9 cellular contexts compared by ENCODE assay signal in the genomic region with DNA sequence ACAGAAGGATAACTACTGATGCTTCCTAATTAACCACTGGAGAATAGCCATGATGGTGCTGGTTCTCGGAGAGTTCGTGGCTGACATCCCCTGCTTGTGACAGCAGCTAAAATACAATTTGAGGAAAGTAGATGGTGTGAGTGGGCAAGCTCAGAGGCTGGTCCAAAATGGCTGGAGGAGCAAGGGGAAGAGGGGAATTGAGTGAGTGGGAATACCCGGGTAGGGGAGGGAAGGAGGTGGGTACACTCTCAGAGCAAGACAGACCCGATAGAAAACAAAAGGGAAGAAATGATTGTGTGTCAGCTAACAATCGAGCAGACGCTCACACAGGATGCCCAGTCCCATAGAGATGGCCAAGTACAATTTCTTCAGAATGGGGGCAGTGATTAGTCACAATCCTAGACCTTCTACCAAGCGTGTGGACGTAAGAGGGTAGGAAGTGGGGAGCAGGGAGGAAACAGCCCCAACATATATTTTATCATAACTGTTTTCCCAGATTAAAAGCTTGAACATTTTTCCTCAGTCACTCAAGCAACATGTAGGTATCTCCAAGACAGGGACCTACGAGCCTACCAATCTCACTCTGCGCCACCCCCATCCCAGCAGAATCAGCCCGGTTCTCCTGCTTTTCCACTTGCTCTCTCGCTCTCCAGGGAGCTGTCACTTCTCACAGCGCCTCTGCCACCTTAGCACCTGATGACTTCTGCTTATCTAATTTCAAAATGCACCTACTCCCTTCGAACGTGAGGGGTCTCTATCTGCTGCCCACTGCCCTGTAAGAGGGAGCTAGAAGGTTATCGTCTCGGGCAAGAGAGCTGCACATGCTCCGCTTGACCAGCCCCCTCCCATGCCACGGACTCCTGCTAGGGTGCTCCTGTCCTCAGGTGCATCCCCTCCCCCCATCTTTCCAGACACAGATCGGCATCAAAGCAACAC. TPM values are rescaled to one million over a fixed set of nuclear protein-coding genes. Genes with fewer than 3 reads are reported as not detected.
A peak's percentile ranks its signal among the peaks of the same experiment; 100 is the strongest.
DNase-seq lines count a peak whose midpoint lies in the region; ATAC-seq and TF ChIP-seq lines count a peak whose summit lies in the region.
"Had no signal": no experiment of that assay in that cellular context is flagged by ENCODE, and none has a peak within 500 bp of the region (broad histone marks: within the 10 kb centered on the region; RNA-seq: fewer than 3 reads in every experiment).

No MANE protein-coding gene starts in this region.

- peak overlapping the region; percentile 97 for H3K4me2 ChIP-seq in PC-3 (ENCODE audit: low read length)

- intact Hi-C loops in PC-3 (cut with micrococcal nuclease) = no loop called here
- intact Hi-C loops in sciatic nerve (cut with DNase I) = no loop called here

- no peak overlapping the region for H3K9ac ChIP-seq in PC-3 (ENCODE audit: low read length)

- H3K9me3 ChIP-seq in PC-3 (ENCODE audit: low read length) = no peaks in the 10 kb centered on the region

- ATAC-seq in PC-3 = no peak
- peak; percentile 35 for ATAC-seq in sciatic nerve
- ATAC-seq in GM21619 (IDR thresholded peaks at IDR 0.05; ENCODE audit: unreplicated experiment) = no peak
- no peak for ATAC-seq in HG02571 (IDR thresholded peaks at IDR 0.05; ENCODE audit: unreplicated experiment)
- ATAC-seq in HG02678 (IDR thresholded peaks at IDR 0.05; ENCODE audit: unreplicated experiment) = no peak

- peak overlapping the region; percentile 98 for H3K4me3 Mint-ChIP-seq in glutamatergic neuron (ENCODE audit: unreplicated experiment)

- peaks cover 25% of the 10 kb centered on the region for H3K9me3 Mint-ChIP-seq in glutamatergic neuron (ENCODE audit: unreplicated experiment)

- no peaks in the 10 kb centered on the region for H4K20me1 ChIP-seq in PC-3 (ENCODE audit: low read length)

- H3K4me3 ChIP-seq in GM08714 (ENCODE audit: low read length) = peak overlapping the region; percentile 63; the same call in 1 of the 2 replicates
- peak overlapping the region; percentile 72 for H3K4me3 ChIP-seq in PC-3 (ENCODE audit: low read length)

- no peaks in the 10 kb centered on the region for H3F3A ChIP-seq in PC-3 (ENCODE audit: low read length, unreplicated experiment)

- no peaks in the 10 kb centered on the region for H3K36me3 ChIP-seq in PC-3 (ENCODE audit: low read depth, low read length)

- POLR2A ChIA-PET in PC-3 (lab: Charles Lee; ENCODE audit: unreplicated experiment) = no interaction called here

- H3K9me2 ChIP-seq in PC-3 (replicated peaks; ENCODE audit: low read length) = no peaks in the 10 kb centered on the region

- H2AFZ ChIP-seq in PC-3 (ENCODE audit: low read length) = peak overlapping the region; percentile 84; the same call in 1 of the 2 replicates

- H3K27me3 Mint-ChIP-seq in glutamatergic neuron (ENCODE audit: unreplicated experiment) = peaks cover 34% of the 10 kb centered on the region

- H3K4me1 Mint-ChIP-seq in glutamatergic neuron (ENCODE audit: low read depth, unreplicated experiment) = peaks cover 33% of the 10 kb centered on the region

- no peak for TF ChIP-seq CTCF in PC-3 (conservative IDR thresholded peaks at IDR 0.05; ENCODE audit: low read depth, low read length)
- no peak for TF ChIP-seq CTCF in glutamatergic neuron (IDR thresholded peaks at IDR 0.05; ENCODE audit: partially characterized antibody, unreplicated experiment)

- CTCF ChIA-PET in PC-3 (lab: Charles Lee) = no interaction called here

- no TSS peak for BruUV-seq in PC-3 (replicated peaks; lab: Mats Ljungman, UMichigan)

- peaks cover 6% of the 10 kb centered on the region for H3K36me3 Mint-ChIP-seq in glutamatergic neuron (ENCODE audit: unreplicated experiment)

- peaks cover 12% of the 10 kb centered on the region; the same call in 1 of the 2 replicates for H3K27me3 ChIP-seq in PC-3 (ENCODE audit: low read length)

- H3K4me1 ChIP-seq in PC-3 (ENCODE audit: insufficient read depth, low read length) = peaks cover 32% of the 10 kb centered on the region

- DNase-seq in PC-3 (no peak), glutamatergic neuron (peak; percentile 36), sciatic nerve (ENCODE audit: low spot score) (no peak), A172 (ENCODE audit: low spot score) (no peak)
- DNase-seq: NCI-H226 had no signal

- no peak overlapping the region for H3K27ac ChIP-seq in PC-3 (ENCODE audit: low read length)

- H3K27ac Mint-ChIP-seq in glutamatergic neuron (ENCODE audit: unreplicated experiment) = peak overlapping the region; percentile 98

- H3K79me2 ChIP-seq in PC-3 (ENCODE audit: low read length) = no peaks in the 10 kb centered on the region

RNA-seq across cellular contexts. Expression of gene RIPOR2, which starts 26.2 kb away (rescaled TPM):
- total RNA-seq in PC-3 (2014; rRNA removed) = 0.44 and 0.52 TPM in 2 replicates
- 82.2 TPM for total RNA-seq in glutamatergic neuron (ENCODE audit: unreplicated experiment)
- 17.0 TPM for total RNA-seq in sciatic nerve
- total RNA-seq in A172 (2014; rRNA removed; shearing (Covaris generic)) = 0.53 TPM in 1 of 2 replicates, not detected in the other

Comparison
In these comparisons a context has a peak if more than half of its experiments do, and no peak if none do; other contexts are left out.
1. RNA of gene RIPOR2, which starts 26.2 kb away (total RNA-seq): 82.2 TPM in glutamatergic neuron (single experiment) and 17.0 TPM in sciatic nerve (single experiment); 0.44 to 0.52 TPM in PC-3 and 0.53 TPM in A172; every median in the first group is over 10 times any median in the second.